ENCODE assay signal across 1 cellular context in the genomic region with DNA sequence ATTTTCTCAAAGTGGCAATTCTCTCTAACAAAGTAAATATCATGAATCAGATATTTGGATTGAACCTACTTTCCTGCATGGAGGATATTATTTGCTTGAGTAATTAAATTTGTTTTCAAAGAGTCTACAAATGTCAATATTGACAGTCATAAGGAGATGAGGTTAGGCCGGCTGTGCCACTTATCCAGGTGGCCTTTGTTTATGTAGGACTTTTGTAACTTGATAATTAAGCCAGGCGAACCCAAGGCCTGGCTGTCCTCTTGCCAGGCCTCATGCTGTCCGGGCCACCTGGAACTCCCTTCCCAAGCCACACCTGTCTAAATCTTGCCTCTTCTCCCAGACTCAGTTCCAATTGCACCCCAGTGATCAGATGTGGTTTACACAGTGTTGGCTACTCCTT.
TF ChIP-seq lines count a peak whose summit lies in the region.

No MANE protein-coding gene starts in this region.

TF ChIP-seq in GM23338, 12 proteins besides CTCF, POLR2A, EP300 and RAD21:
- TF ChIP-seq ZNF462 (CRISPR knock-in tag; IDR thresholded peaks at IDR 0.05), result no peak
- TF ChIP-seq STAT1 (IDR thresholded peaks at IDR 0.05; ENCODE audit: unreplicated experiment), result no peak
- no peak for TF ChIP-seq ZNF331 (CRISPR knock-in tag; IDR thresholded peaks at IDR 0.05; ENCODE audit: low read depth)
- TF ChIP-seq EZH2 (IDR thresholded peaks at IDR 0.05; ENCODE audit: low read depth, unreplicated experiment), result no peak
- TF ChIP-seq, protein P1, sequence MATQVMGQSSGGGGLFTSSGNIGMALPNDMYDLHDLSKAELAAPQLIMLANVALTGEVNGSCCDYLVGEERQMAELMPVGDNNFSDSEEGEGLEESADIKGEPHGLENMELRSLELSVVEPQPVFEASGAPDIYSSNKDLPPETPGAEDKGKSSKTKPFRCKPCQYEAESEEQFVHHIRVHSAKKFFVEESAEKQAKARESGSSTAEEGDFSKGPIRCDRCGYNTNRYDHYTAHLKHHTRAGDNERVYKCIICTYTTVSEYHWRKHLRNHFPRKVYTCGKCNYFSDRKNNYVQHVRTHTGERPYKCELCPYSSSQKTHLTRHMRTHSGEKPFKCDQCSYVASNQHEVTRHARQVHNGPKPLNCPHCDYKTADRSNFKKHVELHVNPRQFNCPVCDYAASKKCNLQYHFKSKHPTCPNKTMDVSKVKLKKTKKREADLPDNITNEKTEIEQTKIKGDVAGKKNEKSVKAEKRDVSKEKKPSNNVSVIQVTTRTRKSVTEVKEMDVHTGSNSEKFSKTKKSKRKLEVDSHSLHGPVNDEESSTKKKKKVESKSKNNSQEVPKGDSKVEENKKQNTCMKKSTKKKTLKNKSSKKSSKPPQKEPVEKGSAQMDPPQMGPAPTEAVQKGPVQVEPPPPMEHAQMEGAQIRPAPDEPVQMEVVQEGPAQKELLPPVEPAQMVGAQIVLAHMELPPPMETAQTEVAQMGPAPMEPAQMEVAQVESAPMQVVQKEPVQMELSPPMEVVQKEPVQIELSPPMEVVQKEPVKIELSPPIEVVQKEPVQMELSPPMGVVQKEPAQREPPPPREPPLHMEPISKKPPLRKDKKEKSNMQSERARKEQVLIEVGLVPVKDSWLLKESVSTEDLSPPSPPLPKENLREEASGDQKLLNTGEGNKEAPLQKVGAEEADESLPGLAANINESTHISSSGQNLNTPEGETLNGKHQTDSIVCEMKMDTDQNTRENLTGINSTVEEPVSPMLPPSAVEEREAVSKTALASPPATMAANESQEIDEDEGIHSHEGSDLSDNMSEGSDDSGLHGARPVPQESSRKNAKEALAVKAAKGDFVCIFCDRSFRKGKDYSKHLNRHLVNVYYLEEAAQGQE (IDR thresholded peaks at IDR 0.05; ENCODE audit: unreplicated experiment), result no peak
- no peak for TF ChIP-seq ZNF114 (CRISPR knock-in tag; IDR thresholded peaks at IDR 0.05)
